Comparison of ENCODE assay signal across 19 cellular contexts in the genomic region with DNA sequence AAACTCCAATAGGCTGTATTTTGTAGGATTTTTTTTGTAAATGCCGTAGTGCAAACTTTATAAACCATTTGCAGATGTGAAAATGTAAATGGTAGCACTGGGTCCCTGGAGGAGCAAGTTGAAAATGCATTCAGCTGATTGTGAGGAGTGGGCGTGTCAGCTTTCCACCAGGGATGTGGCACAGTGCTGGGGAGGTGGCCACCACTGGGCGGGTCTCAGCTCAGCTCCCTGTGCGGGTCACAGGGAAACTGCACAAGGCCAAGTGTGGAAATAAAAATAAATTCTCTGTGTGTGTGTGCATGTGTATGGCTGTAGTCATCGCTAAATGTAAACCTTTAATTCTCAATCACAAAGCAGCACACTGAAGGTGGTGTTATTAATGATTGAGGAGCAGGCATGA.
DNase-seq lines count a peak whose midpoint lies in the region; ATAC-seq and TF ChIP-seq lines count a peak whose summit lies in the region.
"Had no signal": no experiment of that assay in that cellular context is flagged by ENCODE, and none has a peak within 500 bp of the region (broad histone marks: within the 10 kb centered on the region; RNA-seq: fewer than 3 reads in every experiment).

No MANE protein-coding gene starts in this region.

- no peaks in the 10 kb centered on the region for H3K9me3 Mint-ChIP-seq in GM23338
- H3K9me3 Mint-ChIP-seq in WTC11, result no peaks in the 10 kb centered on the region
- H3K9me3 Mint-ChIP-seq: CD4-positive, alpha-beta T cell; CD8-positive, alpha-beta T cell had no signal

- DNase-seq in GM23338 (ENCODE audit: low spot score), result no peak
- no peak for DNase-seq in WTC11 (ENCODE audit: low spot score)
- DNase-seq in mesenteric fat pad (ENCODE audit: low spot score), result peak; percentile 64
- no peak for DNase-seq in erythroblast (lab: John Stamatoyannopoulos, UW)
- no peak for DNase-seq in NCI-H2171 (lab: John Stamatoyannopoulos, UW)
- DNase-seq in HCEC 1CT, result no peak
- no peak for DNase-seq in hypothalamus (lab: John Stamatoyannopoulos, UW)
- DNase-seq: 8988T; ACHN; BE2C; Caco-2; Calu3; CD4-positive, alpha-beta T cell; CD8-positive, alpha-beta T cell; DMS79 treated with DMSO at 0.1 percent for 48 hours; GF-D8 had no signal

- H3K27ac Mint-ChIP-seq in GM23338, result no peak overlapping the region
- H3K27ac Mint-ChIP-seq in WTC11, result no peak overlapping the region
- H3K27ac Mint-ChIP-seq: CD4-positive, alpha-beta T cell; CD8-positive, alpha-beta T cell had no signal

- H3K4me3 Mint-ChIP-seq in GM23338, result no peak overlapping the region
- H3K4me3 Mint-ChIP-seq in WTC11, result no peak overlapping the region
- H3K4me3 Mint-ChIP-seq: CD4-positive, alpha-beta T cell; CD8-positive, alpha-beta T cell had no signal

- peak; percentile 39 for ATAC-seq in GM23338
- ATAC-seq in WTC11, result 0 out of 2 replicates have a peak, but pooled peaks have one; percentile 24
- ATAC-seq: CD8-positive, alpha-beta T cell had no signal

- H3K36me3 ChIP-seq in BLaER1 (no peaks in the 10 kb centered on the region), GM23338 (ENCODE audit: insufficient read depth) (no peaks in the 10 kb centered on the region)
- H3K36me3 ChIP-seq: BE2C; BLaER1 treated with 17β-estradiol and CSF1 and Interleukin-3, amounts not matched to agents 10 nM and 100 nM had no signal

- peak overlapping the region; percentile 53 for H3K4me2 ChIP-seq in BLaER1
- no peak overlapping the region for H3K4me2 ChIP-seq in GM23338

- POLR2A ChIA-PET in WTC11 (lab: Charles Lee), result no interaction called here

- H3K4me1 ChIP-seq in BLaER1 (peaks cover 12% of the 10 kb centered on the region), GM23338 (ENCODE audit: insufficient read depth) (no peaks in the 10 kb centered on the region)
- H3K4me1 ChIP-seq: BE2C, Caco-2 had no signal

- H3K79me2 ChIP-seq in GM23338 (replicated peaks; ENCODE audit: insufficient read depth), result no peaks in the 10 kb centered on the region

- H3K9ac ChIP-seq in BLaER1, result no peak overlapping the region
- H3K9ac ChIP-seq: BLaER1 treated with 17β-estradiol and CSF1 and Interleukin-3, amounts not matched to agents 10 nM and 100 nM had no signal

- H3K36me3 Mint-ChIP-seq in GM23338 (ENCODE audit: low read depth) (no peaks in the 10 kb centered on the region), WTC11 (no peaks in the 10 kb centered on the region)
- H3K36me3 Mint-ChIP-seq: CD8-positive, alpha-beta T cell had no signal

- H3K27me3 Mint-ChIP-seq in GM23338 (ENCODE audit: insufficient read depth, low read depth, poor library complexity) (peaks cover 3% of the 10 kb centered on the region), WTC11 (ENCODE audit: low read depth) (no peaks in the 10 kb centered on the region)

- H2AFZ ChIP-seq in GM23338, result no peak overlapping the region

- no peaks in the 10 kb centered on the region for H3F3A ChIP-seq in GM23338 (replicated peaks; ENCODE audit: low read depth)

- H3K4me1 Mint-ChIP-seq in GM23338 (peaks cover 3% of the 10 kb centered on the region), WTC11 (peaks cover 6% of the 10 kb centered on the region; the same call in 1 of the 2 replicates)

- H3K27me3 ChIP-seq in BLaER1 (no peaks in the 10 kb centered on the region), GM23338 (ENCODE audit: insufficient read depth) (no peaks in the 10 kb centered on the region)
- H3K27me3 ChIP-seq: BE2C had no signal

- no peak for TF ChIP-seq CTCF in GM23338 (conservative IDR thresholded peaks at IDR 0.05; ENCODE audit: low read depth in 2 of 2)
- TF ChIP-seq CTCF in WTC11 (IDR thresholded peaks at IDR 0.05), result no peak

- no peaks in the 10 kb centered on the region for H3K9me2 ChIP-seq in GM23338 (ENCODE audit: insufficient read depth)

- H4K20me1 ChIP-seq in BLaER1, result no peaks in the 10 kb centered on the region
- no peaks in the 10 kb centered on the region for H4K20me1 ChIP-seq in GM23338 (replicated peaks; ENCODE audit: insufficient read depth)
- H4K20me1 ChIP-seq: BLaER1 treated with 17β-estradiol and CSF1 and Interleukin-3, amounts not matched to agents 10 nM and 100 nM had no signal

- no peaks in the 10 kb centered on the region for H3K9me3 ChIP-seq in BLaER1
- H3K9me3 ChIP-seq: BE2C; BLaER1 treated with 17β-estradiol and CSF1 and Interleukin-3, amounts not matched to agents 10 nM and 100 nM; Caco-2 had no signal

- CTCF ChIA-PET in WTC11 (lab: Charles Lee), result interaction anchor here (0.8 to 1.6 kb wide), 5 partner anchors 15 to 58 kb away, joined by 3 to 5 read pairs (median 4); no protein-coding TSS in a partner anchor

- no peak for TF ChIP-seq POLR2A in erythroblast (IDR thresholded peaks at IDR 0.05; ENCODE audit: low read length)

- H3K27ac ChIP-seq in BLaER1 (no peak overlapping the region), GM23338 (ENCODE audit: low read depth) (no peak overlapping the region)
- H3K27ac ChIP-seq: BLaER1 treated with 17β-estradiol and CSF1 and Interleukin-3, amounts not matched to agents 10 nM and 100 nM; C4-2B had no signal

- no peak overlapping the region for H3K4me3 ChIP-seq in BLaER1
- no peak overlapping the region for H3K4me3 ChIP-seq in GM23338
- H3K4me3 ChIP-seq: BLaER1 treated with 17β-estradiol and CSF1 and Interleukin-3, amounts not matched to agents 10 nM and 100 nM had no signal

TF ChIP-seq in GM23338, 12 proteins besides CTCF, POLR2A, EP300 and RAD21 (continues in another document):
- TF ChIP-seq JUNB (IDR thresholded peaks at IDR 0.05; ENCODE audit: unreplicated experiment) (no peak), EZH2phosphoT487 (IDR thresholded peaks at IDR 0.05; ENCODE audit: unreplicated experiment) (no peak), ZNF331 (CRISPR knock-in tag; IDR thresholded peaks at IDR 0.05; ENCODE audit: low read depth) (no peak)
- TF ChIP-seq, protein P1, sequence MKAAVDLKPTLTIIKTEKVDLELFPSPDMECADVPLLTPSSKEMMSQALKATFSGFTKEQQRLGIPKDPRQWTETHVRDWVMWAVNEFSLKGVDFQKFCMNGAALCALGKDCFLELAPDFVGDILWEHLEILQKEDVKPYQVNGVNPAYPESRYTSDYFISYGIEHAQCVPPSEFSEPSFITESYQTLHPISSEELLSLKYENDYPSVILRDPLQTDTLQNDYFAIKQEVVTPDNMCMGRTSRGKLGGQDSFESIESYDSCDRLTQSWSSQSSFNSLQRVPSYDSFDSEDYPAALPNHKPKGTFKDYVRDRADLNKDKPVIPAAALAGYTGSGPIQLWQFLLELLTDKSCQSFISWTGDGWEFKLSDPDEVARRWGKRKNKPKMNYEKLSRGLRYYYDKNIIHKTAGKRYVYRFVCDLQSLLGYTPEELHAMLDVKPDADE (IDR thresholded peaks at IDR 0.05), result no peak

TF ChIP-seq in WTC11, 78 proteins besides CTCF, POLR2A, EP300 and RAD21 (continues in another document):
- TF ChIP-seq CBFB (CRISPR knock-in tag; IDR thresholded peaks at IDR 0.05; ENCODE audit: low read depth), result no peak
- no peak for TF ChIP-seq AR (CRISPR knock-in tag; IDR thresholded peaks at IDR 0.05)
- TF ChIP-seq FOXP4 (CRISPR knock-in tag; IDR thresholded peaks at IDR 0.05), result no peak
- TF ChIP-seq TEAD1 (CRISPR knock-in tag; IDR thresholded peaks at IDR 0.05), result no peak
- TF ChIP-seq ZNF263 (CRISPR knock-in tag; IDR thresholded peaks at IDR 0.05; ENCODE audit: low read depth), result no peak
